Comparison of ENCODE assay signal across 19 cellular contexts in genomic region chr6:158452191-158452590, GRCh38.
DNase-seq lines count a peak whose midpoint lies in the region; ATAC-seq and TF ChIP-seq lines count a peak whose summit lies in the region.
"Had no signal": no experiment of that assay in that cellular context is flagged by ENCODE, and none has a peak within 500 bp of the region (broad histone marks: within the 10 kb centered on the region; RNA-seq: fewer than 3 reads in every experiment).

No MANE protein-coding gene starts in this region.

- POLR2A ChIA-PET in MCF 10A (lab: Yijun Ruan, JAX) = interaction anchor here (1.0 kb wide), 1 partner anchor 152 kb away, joined by 3 read pairs; no protein-coding TSS in a partner anchor

- H3K27ac ChIP-seq in breast epithelium (no peak overlapping the region), mesenchymal stem cell (ENCODE audit: low read length, poor library complexity, severe bottlenecking) (no peak overlapping the region)
- H3K27ac ChIP-seq: SJSA1 had no signal

- no peak overlapping the region for H3K18ac ChIP-seq in mesenchymal stem cell (ENCODE audit: low read depth in 1 of 2, low read length in 2 of 2)

- BruUV-seq in MCF 10A (replicated peaks; lab: Mats Ljungman, UMichigan) = no TSS peak

- H2AK5ac ChIP-seq in mesenchymal stem cell (ENCODE audit: low read length, severe bottlenecking) = no peak overlapping the region

- no peak overlapping the region for H3K14ac ChIP-seq in mesenchymal stem cell (ENCODE audit: low read length in 2 of 2)

- H3K4me3 Mint-ChIP-seq in MCF 10A (ENCODE audit: unreplicated experiment) = no peak overlapping the region
- peak overlapping the region; percentile 27 for H3K4me3 Mint-ChIP-seq in endothelial cell (ENCODE audit: unreplicated experiment)
- H3K4me3 Mint-ChIP-seq: HFFc6 had no signal

- no peak overlapping the region for H2BK5ac ChIP-seq in mesenchymal stem cell (ENCODE audit: low read depth, low read length, poor library complexity, severe bottlenecking)

- no peak overlapping the region for H2BK12ac ChIP-seq in mesenchymal stem cell (ENCODE audit: low read length in 2 of 2)

- H3K9ac ChIP-seq in mesenchymal stem cell (ENCODE audit: low read length) = no peak overlapping the region

- H3K4me1 ChIP-seq in breast epithelium (no peaks in the 10 kb centered on the region), mesenchymal stem cell (ENCODE audit: control insufficient read depth, insufficient read depth, low read depth, low read length) (peaks cover 3% of the 10 kb centered on the region)

- H2AFZ ChIP-seq in mesenchymal stem cell (ENCODE audit: low read depth, low read length) = no peak overlapping the region

- no peak overlapping the region for H3K4me3 ChIP-seq in breast epithelium
- no peak overlapping the region for H3K4me3 ChIP-seq in mesenchymal stem cell (ENCODE audit: insufficient read depth in 1 of 2, low read depth in 1 of 2, low read length in 2 of 2)
- H3K4me3 ChIP-seq: SJSA1 had no signal

- no peak for DNase-seq in MCF 10A (ENCODE audit: unreplicated experiment)
- DNase-seq in breast epithelium (ENCODE audit: low spot score in 2 of 2) = no peak
- no peak for DNase-seq in endothelial cell (ENCODE audit: low spot score)
- no peak for DNase-seq in mesenchymal stem cell
- peak; percentile 57 for DNase-seq in ureter (ENCODE audit: low spot score)
- DNase-seq in kidney glomerular epithelial cell (lab: John Stamatoyannopoulos, UW) = no peak
- DNase-seq: 8988T; DMS 273 treated with DMSO at 0.1 percent for 48 hours; HFFc6; NCI-H1417; NCI-H187 treated with DMSO at 0.1 percent for 48 hours; NCI-H446; NCI-H69; NK-92 treated with Interleukin-12 subunit alpha and Interleukin-12 subunit beta, amount 100 ng/mL, for 24 hours; OCI-M1; RPMI8226 had no signal

- no peak overlapping the region for H2BK15ac ChIP-seq in mesenchymal stem cell (ENCODE audit: low read depth, poor library complexity, severe bottlenecking)

- H3K36me3 Mint-ChIP-seq in MCF 10A (ENCODE audit: insufficient read depth, unreplicated experiment) = peaks cover 43% of the 10 kb centered on the region
- peaks cover 24% of the 10 kb centered on the region for H3K36me3 Mint-ChIP-seq in endothelial cell (ENCODE audit: low read depth, unreplicated experiment)

- CTCF ChIA-PET in MCF 10A (lab: Yijun Ruan, JAX) = interaction anchor here (0.6 kb wide), 1 partner anchor 100 kb away, joined by 3 read pairs; no protein-coding TSS in a partner anchor

- H3K27me3 ChIP-seq in breast epithelium = no peaks in the 10 kb centered on the region
- no peaks in the 10 kb centered on the region for H3K27me3 ChIP-seq in mesenchymal stem cell (ENCODE audit: control insufficient read depth in 1 of 2, insufficient read depth in 1 of 2, low read length in 2 of 2)
- H3K27me3 ChIP-seq: SJSA1 had no signal

- no peak for TF ChIP-seq POLR2A in breast epithelium (IDR thresholded peaks at IDR 0.05)

- H3K27ac Mint-ChIP-seq in MCF 10A (ENCODE audit: low read depth, unreplicated experiment) = peak overlapping the region; percentile 29
- H3K27ac Mint-ChIP-seq in endothelial cell (ENCODE audit: unreplicated experiment) = no peak overlapping the region
- H3K27ac Mint-ChIP-seq: HFFc6 had no signal

- H2BK120ac ChIP-seq in mesenchymal stem cell (ENCODE audit: low read depth, low read length) = no peak overlapping the region

- no peak for ATAC-seq in GM21515 (IDR thresholded peaks at IDR 0.05; ENCODE audit: unreplicated experiment)
- no peak for ATAC-seq in GM18861 (IDR thresholded peaks at IDR 0.05; ENCODE audit: unreplicated experiment)

- no peak overlapping the region for H3K4ac ChIP-seq in mesenchymal stem cell (ENCODE audit: low read depth in 1 of 2, low read length in 2 of 2)

- H3K27me3 Mint-ChIP-seq in MCF 10A (ENCODE audit: insufficient read depth, unreplicated experiment) (no peaks in the 10 kb centered on the region), endothelial cell (ENCODE audit: unreplicated experiment) (peaks cover 3% of the 10 kb centered on the region)

- peak overlapping the region; percentile 22 for H4K8ac ChIP-seq in mesenchymal stem cell (ENCODE audit: low read length)

- H3K4me2 ChIP-seq in mesenchymal stem cell (ENCODE audit: low read length, poor library complexity, severe bottlenecking) = no peak overlapping the region

- no peak overlapping the region for H3K23ac ChIP-seq in mesenchymal stem cell (ENCODE audit: low read length in 2 of 2)

- peaks cover 10% of the 10 kb centered on the region for H3K4me1 Mint-ChIP-seq in MCF 10A (ENCODE audit: insufficient read depth, unreplicated experiment)
- H3K4me1 Mint-ChIP-seq in endothelial cell (ENCODE audit: unreplicated experiment) = peaks cover 6% of the 10 kb centered on the region

- peaks cover 3% of the 10 kb centered on the region for H3K79me1 ChIP-seq in mesenchymal stem cell (replicated peaks; ENCODE audit: low read length, poor library complexity, severe bottlenecking)

- 97% methylated on average over 7 of the region's 7 CpGs for WGBS in mesenchymal stem cell

- no peaks in the 10 kb centered on the region for H3K9me3 Mint-ChIP-seq in MCF 10A (ENCODE audit: unreplicated experiment)
- no peaks in the 10 kb centered on the region for H3K9me3 Mint-ChIP-seq in endothelial cell (ENCODE audit: unreplicated experiment)
- H3K9me3 Mint-ChIP-seq: HFFc6 had no signal

- H3K36me3 ChIP-seq in breast epithelium (no peaks in the 10 kb centered on the region), mesenchymal stem cell (ENCODE audit: control insufficient read depth in 1 of 2, insufficient read depth in 2 of 2, low read depth in 1 of 2, low read length in 2 of 2) (peaks cover 12 to 29% of the 10 kb centered on the region in 2 experiments)

- TF ChIP-seq CTCF in MCF 10A (IDR thresholded peaks at IDR 0.05; ENCODE audit: unreplicated experiment) (no peak), breast epithelium (IDR thresholded peaks at IDR 0.05) (no peak), endothelial cell (IDR thresholded peaks at IDR 0.05; ENCODE audit: unreplicated experiment) (no peak)

- H3K9me3 ChIP-seq in breast epithelium (no peaks in the 10 kb centered on the region), mesenchymal stem cell (ENCODE audit: control insufficient read depth, low read length) (no peaks in the 10 kb centered on the region)
- H3K9me3 ChIP-seq: SJSA1 had no signal

- no peak overlapping the region for H4K91ac ChIP-seq in mesenchymal stem cell (ENCODE audit: low read length)

- intact Hi-C loops in MCF 10A (cut with micrococcal nuclease) (no loop called here), breast epithelium (cut with DNase I; ENCODE audit: low total_unique reads) (no loop called here)
